8 cellular contexts compared by ENCODE assay signal in genomic region chr3:45612918-45613602, GRCh38. TPM values are rescaled to one million over a fixed set of nuclear protein-coding genes. Genes with fewer than 3 reads are reported as not detected.
DNase-seq lines count a peak whose midpoint lies in the region; ATAC-seq and TF ChIP-seq lines count a peak whose summit lies in the region.

No MANE protein-coding gene starts in this region.

- H3K27ac ChIP-seq in BLaER1 (no peak overlapping the region), endodermal cell (ENCODE audit: low read depth, low read length) (no peak overlapping the region), gastrocnemius medialis (no peak overlapping the region)

- peaks cover 10% of the 10 kb centered on the region for H3K36me3 Mint-ChIP-seq in type B pancreatic cell
- peaks cover 22% of the 10 kb centered on the region for H3K36me3 Mint-ChIP-seq in endodermal cell (ENCODE audit: low read depth)

- H3K9ac ChIP-seq in BLaER1: no peak overlapping the region
- H3K9ac ChIP-seq in endodermal cell (ENCODE audit: extremely low read depth, low read length, poor library complexity, severe bottlenecking): no peak overlapping the region

- DNase-seq in astrocyte of the cerebellum (ENCODE audit: low read depth) (peak; percentile 49), type B pancreatic cell (ENCODE audit: extremely low spot score, unreplicated experiment) (no peak), endodermal cell (no peak), gastrocnemius medialis (no peak)
- DNase-seq in stimulated activated CD4-positive, alpha-beta T cell treated with anti-CD3 and anti-CD28 coated beads, Interleukin-12 subunit alpha, Interleukin-12 subunit beta, amount 100 ng/mL, for 4 hours: no peak

- TF ChIP-seq CTCF in astrocyte of the cerebellum (IDR thresholded peaks at IDR 0.05; ENCODE audit: low read depth, low read length, missing control alignments) (no peak), type B pancreatic cell (conservative IDR thresholded peaks at IDR 0.05) (no peak), endodermal cell (conservative IDR thresholded peaks at IDR 0.05) (no peak), gastrocnemius medialis (IDR thresholded peaks at IDR 0.05 in 4 of 5, conservative IDR thresholded peaks at IDR 0.05 in 1 of 5) (no peak)

- in situ Hi-C loops in astrocyte of the cerebellum (cut with HindIII; ENCODE audit: low sequenced_read_pairs): no loop called here
- in situ Hi-C loops in gastrocnemius medialis (cut with MboI; ENCODE audit: low sequenced_read_pairs in 4 of 4): no loop called here

- intact Hi-C loops in gastrocnemius medialis (cut with DNase I; ENCODE audit: low total_unique reads): no loop called here

- H3K27ac Mint-ChIP-seq in type B pancreatic cell (peak overlapping the region; percentile 8), endodermal cell (no peak overlapping the region)

- WGBS in endodermal cell (ENCODE audit: insufficient coverage in 1 of 2, insufficient read length in 1 of 2), 2 experiments: 87 to 100% methylated on average over 4 to 6 of the region's 7 CpGs

- H4K20me1 ChIP-seq in BLaER1: peaks cover 100% of the 10 kb centered on the region

- peaks cover 26% of the 10 kb centered on the region for H3K4me1 Mint-ChIP-seq in type B pancreatic cell (ENCODE audit: unreplicated experiment)
- peaks cover 9% of the 10 kb centered on the region for H3K4me1 Mint-ChIP-seq in endodermal cell

- H3K9me3 Mint-ChIP-seq in type B pancreatic cell (no peaks in the 10 kb centered on the region), endodermal cell (no peaks in the 10 kb centered on the region)

- H3K27me3 ChIP-seq in BLaER1 (no peaks in the 10 kb centered on the region), endodermal cell (ENCODE audit: control insufficient read depth, insufficient read depth, low read length, poor library complexity, severe bottlenecking) (no peaks in the 10 kb centered on the region), gastrocnemius medialis (no peaks in the 10 kb centered on the region)

- peaks cover 61% of the 10 kb centered on the region for H3K36me3 ChIP-seq in BLaER1
- peaks cover 14% of the 10 kb centered on the region for H3K36me3 ChIP-seq in endodermal cell (ENCODE audit: control insufficient read depth, insufficient read depth, low read length)
- H3K36me3 ChIP-seq in gastrocnemius medialis: no peaks in the 10 kb centered on the region

- no peak for TF ChIP-seq POLR2A in gastrocnemius medialis (IDR thresholded peaks at IDR 0.05)

- no peak overlapping the region for H3K4me3 ChIP-seq in BLaER1
- H3K4me3 ChIP-seq in astrocyte of the cerebellum (ENCODE audit: low read depth, low read length): no peak overlapping the region
- H3K4me3 ChIP-seq in endodermal cell (ENCODE audit: low read length): no peak overlapping the region
- no peak overlapping the region for H3K4me3 ChIP-seq in gastrocnemius medialis

- H3K4me2 ChIP-seq in BLaER1: peak overlapping the region; percentile 36

- H3K4me1 ChIP-seq in BLaER1 (peaks cover 76% of the 10 kb centered on the region), endodermal cell (ENCODE audit: control insufficient read depth, insufficient read depth, low read length) (no peaks in the 10 kb centered on the region), gastrocnemius medialis (peaks cover 68 to 74% of the 10 kb centered on the region in 2 donors)

- H3K4me3 Mint-ChIP-seq in type B pancreatic cell (no peak overlapping the region), endodermal cell (no peak overlapping the region)

- H3K27me3 Mint-ChIP-seq in type B pancreatic cell (no peaks in the 10 kb centered on the region), endodermal cell (ENCODE audit: insufficient read depth) (no peaks in the 10 kb centered on the region)

- no peaks in the 10 kb centered on the region for H3K9me3 ChIP-seq in BLaER1
- H3K9me3 ChIP-seq in endodermal cell (ENCODE audit: control insufficient read depth, low read length): no peaks in the 10 kb centered on the region
- no peaks in the 10 kb centered on the region for H3K9me3 ChIP-seq in gastrocnemius medialis

- ATAC-seq in GM19463 (IDR thresholded peaks at IDR 0.05; ENCODE audit: unreplicated experiment): peak; percentile 81
- ATAC-seq in HG03378 (IDR thresholded peaks at IDR 0.05; ENCODE audit: unreplicated experiment): peak; percentile 68
- ATAC-seq in gastrocnemius medialis: no peak

RNA-seq across cellular contexts. Expression of gene LIMD1, which starts 18.5 kb away (rescaled TPM):
- total RNA-seq in type B pancreatic cell (ENCODE audit: low replicate concordance) (24.1 and 26.2 TPM in 2 replicates), endodermal cell (10 to 100 TPM; 30.9 to 33.4 TPM), gastrocnemius medialis (10 to 100 TPM; 19.3 to 56.6 (median 27.1) TPM)
- 16.5 TPM for polyA plus RNA-seq in endodermal cell (2013, experiment 1 of 2)
- 12.0 TPM for polyA plus RNA-seq in endodermal cell (2013, experiment 2 of 2)

Comparison
In these comparisons a context has a peak if more than half of its experiments do, and no peak if none do; other contexts are left out.
1. ATAC-seq: peak in GM19463 (single experiment) and HG03378 (single experiment); none in gastrocnemius medialis (0 of 2).